10 cellular contexts compared by ENCODE assay signal in the genomic region with DNA sequence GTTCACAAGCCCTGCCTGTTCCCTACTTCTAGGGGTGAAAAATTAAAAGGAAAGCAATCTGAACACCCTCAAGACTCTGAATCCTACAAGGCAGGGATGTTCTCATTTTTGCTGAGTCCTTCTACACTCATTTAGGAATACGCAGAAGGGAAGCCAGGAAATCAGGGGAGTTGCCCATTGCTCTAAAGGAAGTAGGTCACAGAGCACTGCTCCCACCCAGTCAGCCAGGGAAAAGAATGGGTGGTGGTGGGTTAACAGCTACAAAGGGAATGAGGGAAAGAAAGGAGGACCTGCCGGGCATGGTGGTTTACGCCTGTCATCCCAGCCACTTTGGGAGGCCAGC. TPM values are rescaled to one million over a fixed set of nuclear protein-coding genes. Genes with fewer than 3 reads are reported as not detected.
DNase-seq lines count a peak whose midpoint lies in the region; ATAC-seq and TF ChIP-seq lines count a peak whose summit lies in the region.
"Had no signal": no experiment of that assay in that cellular context is flagged by ENCODE, and none has a peak within 500 bp of the region (broad histone marks: within the 10 kb centered on the region; RNA-seq: fewer than 3 reads in every experiment).

No MANE protein-coding gene starts in this region.

- H3K27ac ChIP-seq in PC-9 = peak overlapping the region; percentile 94
- H3K27ac ChIP-seq in dorsolateral prefrontal cortex = peak overlapping the region; percentile 8 to 95 (median 88)
- H3K27ac ChIP-seq in mesodermal cell (ENCODE audit: low read depth, low read length, severe bottlenecking) = peak overlapping the region; percentile 95
- peak overlapping the region; percentile 89 to 92 (median 91) for H3K27ac ChIP-seq in upper lobe of left lung
- H3K27ac ChIP-seq: SK-N-MC had no signal

- intact Hi-C loops in PC-9 (cut with micrococcal nuclease; ENCODE audit: unreplicated experiment) (loop anchor here (5.0 kb wide), 1 partner anchor 1284 kb away; no protein-coding TSS in a partner anchor), dorsolateral prefrontal cortex (cut with DNase I) (loop anchor here (5.0 to 10.0 kb wide), 2 partner anchors 411 to 414 kb away; no protein-coding TSS in a partner anchor)

- WGBS in mesodermal cell (ENCODE audit: insufficient coverage in 2 of 2), 2 experiments = 79 to 100% methylated on average over 1 to 2 of the region's 3 CpGs
- 41 to 60% methylated on average over 3 of the region's 3 CpGs for WGBS in upper lobe of left lung, 2 donors

- ATAC-seq in upper lobe of left lung (ENCODE audit: low FRiP score in 2 of 2) (peak in 1 of 2 donors; percentile 57), GM19455 (IDR thresholded peaks at IDR 0.05; ENCODE audit: unreplicated experiment) (no peak)

- H3K4me3 ChIP-seq in PC-9 = peak overlapping the region; percentile 45; the same call in 1 of the 2 replicates
- peak overlapping the region in 25 of 59 donors; percentile 3 to 100 (median 27) for H3K4me3 ChIP-seq in dorsolateral prefrontal cortex
- no peak overlapping the region for H3K4me3 ChIP-seq in mesodermal cell (ENCODE audit: extremely low read depth, insufficient read depth, low read length, poor library complexity, severe bottlenecking)
- H3K4me3 ChIP-seq in upper lobe of left lung = peak overlapping the region in 1 of 4 donors; percentile 17
- H3K4me3 ChIP-seq: SK-N-MC had no signal

- DNase-seq in PC-9 = peak in 1 of 2 experiments; percentile 2
- DNase-seq in dorsolateral prefrontal cortex = no peak
- no peak for DNase-seq in upper lobe of left lung
- no peak for DNase-seq in NCI-H446 treated with DMSO at 0.1 percent for 48 hours (lab: John Stamatoyannopoulos, UW)
- no peak for DNase-seq in NCI-H187 (lab: John Stamatoyannopoulos, UW)
- DNase-seq: activated gamma-delta T cell treated with Interleukin-2 at 50 U/mL for 16 hours, NCI-H1048 had no signal

- H3K79me2 ChIP-seq in PC-9 (ENCODE audit: low read depth) = peaks cover 30% of the 10 kb centered on the region

- H3K4me2 ChIP-seq in PC-9 = peak overlapping the region; percentile 85

- H3K9me3 ChIP-seq in PC-9 (ENCODE audit: insufficient read depth, low read depth) (no peaks in the 10 kb centered on the region), mesodermal cell (ENCODE audit: control insufficient read depth, low read length) (no peaks in the 10 kb centered on the region), upper lobe of left lung (no peaks in the 10 kb centered on the region)

- H2AFZ ChIP-seq in PC-9 = peak overlapping the region; percentile 68

- CTCF ChIA-PET in PC-9 (lab: Charles Lee) = interaction anchor here (1.0 to 1.1 kb wide), 2 partner anchors 311 to 679 kb away, joined by 3 to 11 read pairs; no protein-coding TSS in a partner anchor

- H3K9me2 ChIP-seq in PC-9 (ENCODE audit: insufficient read depth) = no peaks in the 10 kb centered on the region

- H3K36me3 ChIP-seq in PC-9 (ENCODE audit: low read depth) (no peaks in the 10 kb centered on the region), mesodermal cell (ENCODE audit: control insufficient read depth, insufficient read depth, low read length) (peaks cover 13% of the 10 kb centered on the region), upper lobe of left lung (no peaks in the 10 kb centered on the region)

- BruUV-seq in PC-9 (replicated peaks; lab: Mats Ljungman, UMichigan) = TSS peak; percentile 12

- no peaks in the 10 kb centered on the region for H4K20me1 ChIP-seq in PC-9 (ENCODE audit: insufficient read depth)

- POLR2A ChIA-PET in PC-9 (lab: Charles Lee; ENCODE audit: unreplicated experiment) = interaction anchor here (0.6 to 0.9 kb wide), 5 partner anchors 73 to 1065 kb away, joined by 3 to 6 read pairs (median 4); a partner anchor contains a TSS

- TF ChIP-seq POLR2A in upper lobe of left lung (IDR thresholded peaks at IDR 0.05) = no peak

- TF ChIP-seq CTCF in PC-9 (conservative IDR thresholded peaks at IDR 0.05) (no peak), dorsolateral prefrontal cortex (IDR thresholded peaks at IDR 0.05 in 54 of 56, conservative IDR thresholded peaks at IDR 0.05 in 2 of 56; ENCODE audit: low read depth in 1 of 56, partially characterized antibody in 56 of 56) (peak in 1 of 56 donors; percentile 1), upper lobe of left lung (IDR thresholded peaks at IDR 0.05) (no peak)

- peaks cover 45% of the 10 kb centered on the region for H3K4me1 ChIP-seq in PC-9 (replicated peaks; ENCODE audit: insufficient read depth)
- peaks cover 30% of the 10 kb centered on the region for H3K4me1 ChIP-seq in mesodermal cell (ENCODE audit: control insufficient read depth, insufficient read depth, low read length, poor library complexity, severe bottlenecking)
- H3K4me1 ChIP-seq in upper lobe of left lung = peaks cover 35 to 57% (median 39%) of the 10 kb centered on the region in 4 donors

- peak in 1 of 4 donors; percentile 35 for TF ChIP-seq EP300 in upper lobe of left lung (IDR thresholded peaks at IDR 0.05)

- H3F3A ChIP-seq in PC-9 (ENCODE audit: insufficient read depth, low read depth) = peaks cover 19% of the 10 kb centered on the region

- H3K27me3 ChIP-seq in PC-9 (ENCODE audit: insufficient read depth, low read depth) (no peaks in the 10 kb centered on the region), dorsolateral prefrontal cortex (no peaks in the 10 kb centered on the region), upper lobe of left lung (no peaks in the 10 kb centered on the region)

RNA-seq across cellular contexts. Expression of a gene that starts 2.4 kb away (rescaled TPM):
- total RNA-seq in PC-9 (2021) = 28.7 and 32.2 TPM in 2 replicates
- total RNA-seq in dorsolateral prefrontal cortex = 10 to 100 TPM; 24.0 to 48.1 (median 32.7) TPM
- 24.7 TPM for polyA plus RNA-seq in mesodermal cell (2013, experiment 1 of 2)
- polyA plus RNA-seq in mesodermal cell (2013, experiment 2 of 2) = 28.0 TPM
- total RNA-seq in upper lobe of left lung = 10 to 100 TPM; 33.1 to 95.3 (median 53.7) TPM
